Comparison of ENCODE assay signal across 15 cellular contexts in the genomic region with DNA sequence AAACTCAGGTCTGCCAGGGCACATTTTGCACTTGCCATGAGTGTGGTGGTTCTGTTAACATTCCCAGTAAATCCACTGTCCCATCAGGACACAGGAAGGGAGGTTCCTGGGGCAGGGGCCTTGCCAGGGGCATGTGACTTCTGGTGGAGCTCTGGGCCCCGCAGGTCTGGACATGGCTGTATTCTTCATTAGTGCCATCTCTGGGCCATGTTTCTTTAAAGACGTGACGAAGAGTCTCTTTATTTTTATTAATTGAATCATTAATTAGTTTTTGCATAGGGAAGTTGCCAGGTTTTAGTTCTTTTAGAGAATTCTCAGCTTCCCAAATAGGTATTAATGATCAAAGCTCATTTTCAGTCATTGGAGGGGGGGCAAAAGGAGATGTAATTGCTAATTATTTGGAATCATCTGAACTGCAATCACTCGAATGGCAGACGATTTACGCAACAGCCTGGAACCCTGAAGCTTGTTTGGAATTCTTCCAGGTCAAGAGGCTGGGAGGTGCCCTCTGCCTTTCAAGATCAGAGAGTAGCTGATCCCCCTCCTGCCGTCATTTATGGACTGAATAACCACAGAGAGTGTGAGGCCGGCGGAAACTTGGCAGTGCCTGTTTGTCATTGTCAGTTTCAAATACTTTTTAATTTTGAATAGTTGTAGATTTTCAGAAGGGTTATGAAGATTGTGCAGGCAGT.
DNase-seq lines count a peak whose midpoint lies in the region; ATAC-seq, FAIRE-seq and TF ChIP-seq lines count a peak whose summit lies in the region.
"Had no signal": no experiment of that assay in that cellular context is flagged by ENCODE, and none has a peak within 500 bp of the region (broad histone marks: within the 10 kb centered on the region; RNA-seq: fewer than 3 reads in every experiment).

No MANE protein-coding gene starts in this region.

- H3F3A ChIP-seq in PC-3 (ENCODE audit: low read length, unreplicated experiment): no peaks in the 10 kb centered on the region

- TF ChIP-seq CTCF in left lung (IDR thresholded peaks at IDR 0.05) (no peak), PC-3 (conservative IDR thresholded peaks at IDR 0.05; ENCODE audit: low read depth, low read length) (no peak)

- 38 to 64% (median 52%) methylated on average over 9 of the region's 9 CpGs for WGBS in small intestine, 3 donors

- intact Hi-C loops in left lung (cut with DNase I) (no loop called here), PC-3 (cut with micrococcal nuclease) (no loop called here)

- H3K9ac ChIP-seq in PC-3 (ENCODE audit: low read length): no peak overlapping the region
- H3K9ac ChIP-seq: BLaER1 treated with 17β-estradiol and CSF1 and Interleukin-3, amounts not matched to agents 10 nM and 100 nM had no signal

- BruUV-seq in PC-3 (replicated peaks; lab: Mats Ljungman, UMichigan): no TSS peak

- H3K36me3 ChIP-seq in left lung (no peaks in the 10 kb centered on the region), small intestine (ENCODE audit: control insufficient read depth in 2 of 2, insufficient read depth in 2 of 2, low read length in 2 of 2) (no peaks in the 10 kb centered on the region), PC-3 (ENCODE audit: low read depth, low read length) (no peaks in the 10 kb centered on the region)

- H3K27me3 ChIP-seq in left lung: no peaks in the 10 kb centered on the region
- H3K27me3 ChIP-seq in small intestine (ENCODE audit: control insufficient read depth in 2 of 2, insufficient read depth in 2 of 2, low read length in 2 of 2): peaks cover 0 to 2% of the 10 kb centered on the region in 2 donors
- no peaks in the 10 kb centered on the region for H3K27me3 ChIP-seq in PC-3 (ENCODE audit: low read length)
- H3K27me3 ChIP-seq: BLaER1 treated with 17β-estradiol and CSF1 and Interleukin-3, amounts not matched to agents 10 nM and 100 nM had no signal

- CTCF ChIA-PET in PC-3 (lab: Charles Lee): no interaction called here

- no peak for FAIRE-seq in small intestine (lab: Jason Lieb, UNC)
- FAIRE-seq: GM12878, RCC 7860 had no signal

- H3K79me2 ChIP-seq in PC-3 (ENCODE audit: low read length): no peaks in the 10 kb centered on the region

- H3K4me2 ChIP-seq in PC-3 (ENCODE audit: low read length): no peak overlapping the region

- no peaks in the 10 kb centered on the region for H3K9me2 ChIP-seq in PC-3 (replicated peaks; ENCODE audit: low read length)

- H3K27ac ChIP-seq in left lung (no peak overlapping the region), small intestine (ENCODE audit: low read depth in 1 of 2, low read length in 1 of 2) (no peak overlapping the region), PC-3 (ENCODE audit: low read length) (no peak overlapping the region)
- H3K27ac ChIP-seq: 22Rv1; BLaER1 treated with 17β-estradiol and CSF1 and Interleukin-3, amounts not matched to agents 10 nM and 100 nM had no signal

- H3K4me3 ChIP-seq in left lung (no peak overlapping the region), small intestine (ENCODE audit: low read depth in 1 of 2, low read length in 2 of 2) (no peak overlapping the region), PC-3 (ENCODE audit: low read length) (no peak overlapping the region)
- H3K4me3 ChIP-seq: BLaER1 treated with 17β-estradiol and CSF1 and Interleukin-3, amounts not matched to agents 10 nM and 100 nM; GM12878 had no signal

- H4K20me1 ChIP-seq in PC-3 (ENCODE audit: low read length): no peaks in the 10 kb centered on the region

- DNase-seq in DMS 273 (lab: John Stamatoyannopoulos, UW; ENCODE audit: unreplicated experiment) (peak; percentile 15), DMS 273 treated with DMSO at 0.1 percent for 48 hours (lab: John Stamatoyannopoulos, UW) (no peak), SW480 (ENCODE audit: low spot score) (peak; percentile 35), left lung (no peak), small intestine (peak; percentile 31), PC-3 (no peak)
- DNase-seq: NCI-H1092 treated with DMSO at 0.1 percent for 48 hours, NCI-H1694 treated with DMSO at 0.1 percent for 48 hours, SIG-M5 had no signal

- H3K9me3 ChIP-seq in left lung (no peaks in the 10 kb centered on the region), small intestine (ENCODE audit: control insufficient read depth, low read depth) (no peaks in the 10 kb centered on the region), PC-3 (ENCODE audit: low read length) (no peaks in the 10 kb centered on the region)

- POLR2A ChIA-PET in PC-3 (lab: Charles Lee; ENCODE audit: unreplicated experiment): no interaction called here

- no peaks in the 10 kb centered on the region for H3K4me1 ChIP-seq in left lung
- H3K4me1 ChIP-seq in small intestine (ENCODE audit: control insufficient read depth in 2 of 2, insufficient read depth in 1 of 2, low read depth in 1 of 2, low read length in 1 of 2): no peaks in the 10 kb centered on the region
- no peaks in the 10 kb centered on the region for H3K4me1 ChIP-seq in PC-3 (ENCODE audit: insufficient read depth, low read length)

- peak; percentile 57 for ATAC-seq in left lung
- ATAC-seq in GM19452 (IDR thresholded peaks at IDR 0.05; ENCODE audit: unreplicated experiment): no peak
- no peak for ATAC-seq in HG03439 (IDR thresholded peaks at IDR 0.05; ENCODE audit: unreplicated experiment)
- no peak for ATAC-seq in PC-3
- ATAC-seq: GM12878 had no signal

- H2AFZ ChIP-seq in PC-3 (ENCODE audit: low read length): no peak overlapping the region

Comparison
In these comparisons a context has a peak if more than half of its experiments do, and no peak if none do; other contexts are left out.
1. DNase-seq: peak in DMS 273 (single experiment), SW480 (single experiment) and small intestine (single experiment); none in DMS 273 treated with DMSO at 0.1 percent for 48 hours (single experiment), left lung (0 of 2) and PC-3 (single experiment).